20 cellular contexts compared by ENCODE assay signal in genomic region chr4:119725688-119726330, GRCh38.
A peak's percentile ranks its signal among the peaks of the same experiment; 100 is the strongest.
DNase-seq lines count a peak whose midpoint lies in the region; ATAC-seq and TF ChIP-seq lines count a peak whose summit lies in the region.
"Had no signal": no experiment of that assay in that cellular context is flagged by ENCODE, and none has a peak within 500 bp of the region (broad histone marks: within the 10 kb centered on the region; RNA-seq: fewer than 3 reads in every experiment).

No MANE protein-coding gene starts in this region.

- no peak for TF ChIP-seq CTCF in heart left ventricle (IDR thresholded peaks at IDR 0.05)

- no peak for TF ChIP-seq POLR2A in heart left ventricle (IDR thresholded peaks at IDR 0.05)

- H3K4me3 ChIP-seq in heart left ventricle, result no peak overlapping the region
- H3K4me3 ChIP-seq in aorta (ENCODE audit: low read length in 2 of 2), result no peak overlapping the region
- H3K4me3 ChIP-seq: GM12878 had no signal

- H3K36me3 ChIP-seq in heart left ventricle (no peaks in the 10 kb centered on the region), aorta (ENCODE audit: control insufficient read depth in 1 of 2, insufficient read depth in 2 of 2, low read length in 1 of 2) (no peaks in the 10 kb centered on the region)

- peaks cover 0 to 8% (median 0%) of the 10 kb centered on the region in 12 donors for H3K9me3 ChIP-seq in heart left ventricle
- no peaks in the 10 kb centered on the region for H3K9me3 ChIP-seq in aorta (ENCODE audit: control insufficient read depth, low read length)
- H3K9me3 ChIP-seq: SK-N-SH had no signal

- DNase-seq in heart left ventricle (no peak), cardiac septum (ENCODE audit: low spot score) (no peak), epithelial cell of prostate (ENCODE audit: low read depth, low spot score) (no peak), left colon (peak; percentile 45 to 58), aorta (no peak), NCI-H2081 treated with DMSO at 0.1 percent for 48 hours (lab: John Stamatoyannopoulos, UW) (no peak), D341Med (ENCODE audit: low spot score) (no peak)
- DNase-seq: activated CD4-positive, alpha-beta memory T cell treated with anti-CD3 and anti-CD28 coated beads, Interleukin-2, amount 10 ng/mL, durations not matched to agents 7 days and 5 days; CD4-positive, CD25-positive, alpha-beta regulatory T cell; foreskin melanocyte; HFFc6; NCI-H1436 treated with DMSO at 0.1 percent for 48 hours; NCI-H446; SK-N-SH; stimulated activated CD4-positive, alpha-beta T cell treated with anti-CD3 and anti-CD28 coated beads, Interleukin-15, amount 100 ng/mL, for 24 hours had no signal

- no peaks in the 10 kb centered on the region for H3K27me3 ChIP-seq in heart left ventricle
- no peaks in the 10 kb centered on the region for H3K27me3 ChIP-seq in aorta (ENCODE audit: control insufficient read depth in 1 of 2, insufficient read depth in 2 of 2, low read length in 1 of 2)

- 40 to 44% (median 43%) methylated on average over 3 of the region's 3 CpGs for WGBS in heart left ventricle, 4 donors
- 8 to 9% methylated on average over 3 of the region's 3 CpGs for WGBS in aorta, 2 donors

- intact Hi-C loops in heart left ventricle (cut with DNase I) (loop anchor here in 2 of 10 donors (10.0 kb wide), 2 partner anchors 59 to 249 kb away; no protein-coding TSS in a partner anchor), cardiac septum (cut with DNase I) (loop anchor here (10.0 kb wide), 1 partner anchor 59 kb away; no protein-coding TSS in a partner anchor), left colon (cut with DNase I, micrococcal nuclease) (no loop called here), aorta (cut with DNase I) (loop anchor here (5.0 kb wide), 2 partner anchors 44 to 99 kb away; partner anchors contain the start of gene PDE5A (in 1 of the 2))

- H3K27ac ChIP-seq in heart left ventricle (peak overlapping the region in 7 of 12 donors; percentile 39 to 72 (median 57)), epithelial cell of prostate (peak overlapping the region; percentile 21), aorta (ENCODE audit: low read depth in 1 of 2, low read length in 2 of 2) (peak overlapping the region; percentile 94 to 95)
- H3K27ac ChIP-seq: HL-60, KMS-11 had no signal

- peaks cover 0 to 56% (median 20%) of the 10 kb centered on the region in 12 donors for H3K4me1 ChIP-seq in heart left ventricle
- peaks cover 4 to 7% of the 10 kb centered on the region in 2 donors for H3K4me1 ChIP-seq in aorta (ENCODE audit: control insufficient read depth in 1 of 2, insufficient read depth in 2 of 2, low read length in 2 of 2)

- ATAC-seq in heart left ventricle (peak in 1 of 4 donors; percentile 54), left colon (peak; percentile 82), aorta (ENCODE audit: low FRiP score) (peak; percentile 48), GM21528 (IDR thresholded peaks at IDR 0.05; ENCODE audit: low FRiP score, unreplicated experiment) (no peak)
- ATAC-seq: activated T-helper 17 cell treated with anti-CD3 and anti-CD28 coated beads, Interleukin-2, amount 50 U/mL, for 72 hours; GM12878 had no signal

Comparison
In these comparisons a context has a peak if more than half of its experiments do, and no peak if none do; other contexts are left out.
1. DNase-seq: peak in left colon (2 of 2); none in heart left ventricle (0 of 5), cardiac septum (single experiment), epithelial cell of prostate (single experiment), aorta (0 of 2), NCI-H2081 treated with DMSO at 0.1 percent for 48 hours (single experiment) and D341Med (single experiment).
2. H3K27ac ChIP-seq: peak in every context shown above with its lines; median percentile 94 in aorta; 57 in heart left ventricle; 21 in epithelial cell of prostate.
3. intact Hi-C loops: an anchor here in cardiac septum (10.0 kb wide) and aorta (5.0 kb wide); none called in left colon.